In the genomic region with DNA sequence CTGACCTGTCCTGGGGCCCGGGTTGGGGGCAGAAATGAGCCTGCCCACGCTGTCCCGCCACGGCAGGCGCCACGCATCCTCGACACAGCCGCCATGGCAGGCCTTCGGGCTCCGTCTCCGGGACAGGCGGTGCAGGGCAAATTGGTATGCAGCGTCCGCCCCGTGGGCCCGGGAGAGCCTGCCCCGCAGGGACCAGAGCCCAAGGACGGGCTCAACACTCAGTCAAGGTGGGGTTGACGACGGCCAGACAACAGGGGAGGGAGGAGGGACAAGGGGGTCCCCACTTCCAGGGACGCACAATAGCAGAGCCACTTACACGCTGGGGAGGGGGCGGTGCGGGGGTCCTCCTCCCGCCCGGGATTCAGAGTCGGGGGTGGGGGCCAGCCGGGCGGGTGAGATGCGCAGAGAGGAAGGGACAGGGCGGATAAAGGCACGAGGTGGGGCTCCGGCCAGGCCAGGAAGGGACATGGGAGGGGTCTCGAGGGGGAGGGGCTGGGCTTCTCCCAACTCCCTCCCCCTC, we compare ENCODE assay signal across 1 cellular context.
TF ChIP-seq lines count a peak whose summit lies in the region.

No MANE protein-coding gene starts in this region.

TF ChIP-seq in K562, 482 proteins besides CTCF, POLR2A, EP300 and RAD21:
- no peak for TF ChIP-seq TARDBP (IDR thresholded peaks at IDR 0.05)
- TF ChIP-seq ZZZ3 (IDR thresholded peaks at IDR 0.05), result no peak
- TF ChIP-seq RFX7 (CRISPR knock-in tag; IDR thresholded peaks at IDR 0.05), result no peak
- no peak for TF ChIP-seq MXI1 (IDR thresholded peaks at IDR 0.05; ENCODE audit: low read depth, low read length)
- TF ChIP-seq ZNF224 (CRISPR knock-in tag; IDR thresholded peaks at IDR 0.05), result no peak
- TF ChIP-seq ZNF76 (CRISPR knock-in tag; IDR thresholded peaks at IDR 0.05; ENCODE audit: borderline replicate concordance), result no peak
- no peak for TF ChIP-seq HNRNPK (IDR thresholded peaks at IDR 0.05; ENCODE audit: low read depth, low read length, poor library complexity, severe bottlenecking)
- TF ChIP-seq, protein P1, sequence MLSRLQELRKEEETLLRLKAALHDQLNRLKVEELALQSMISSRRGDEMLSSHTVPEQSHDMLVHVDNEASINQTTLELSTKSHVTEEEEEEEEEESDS (CRISPR knock-in tag; IDR thresholded peaks at IDR 0.05), result no peak
- TF ChIP-seq, protein P2, sequence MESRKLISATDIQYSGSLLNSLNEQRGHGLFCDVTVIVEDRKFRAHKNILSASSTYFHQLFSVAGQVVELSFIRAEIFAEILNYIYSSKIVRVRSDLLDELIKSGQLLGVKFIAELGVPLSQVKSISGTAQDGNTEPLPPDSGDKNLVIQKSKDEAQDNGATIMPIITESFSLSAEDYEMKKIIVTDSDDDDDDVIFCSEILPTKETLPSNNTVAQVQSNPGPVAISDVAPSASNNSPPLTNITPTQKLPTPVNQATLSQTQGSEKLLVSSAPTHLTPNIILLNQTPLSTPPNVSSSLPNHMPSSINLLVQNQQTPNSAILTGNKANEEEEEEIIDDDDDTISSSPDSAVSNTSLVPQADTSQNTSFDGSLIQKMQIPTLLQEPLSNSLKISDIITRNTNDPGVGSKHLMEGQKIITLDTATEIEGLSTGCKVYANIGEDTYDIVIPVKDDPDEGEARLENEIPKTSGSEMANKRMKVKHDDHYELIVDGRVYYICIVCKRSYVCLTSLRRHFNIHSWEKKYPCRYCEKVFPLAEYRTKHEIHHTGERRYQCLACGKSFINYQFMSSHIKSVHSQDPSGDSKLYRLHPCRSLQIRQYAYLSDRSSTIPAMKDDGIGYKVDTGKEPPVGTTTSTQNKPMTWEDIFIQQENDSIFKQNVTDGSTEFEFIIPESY (CRISPR knock-in tag; IDR thresholded peaks at IDR 0.05), result 0 out of 2 replicates have a peak, but pooled peaks have one; percentile 44
- no peak for TF ChIP-seq SRSF9 (IDR thresholded peaks at IDR 0.05; ENCODE audit: borderline replicate concordance, low read depth, low read length)
- TF ChIP-seq NFXL1 (CRISPR knock-in tag; IDR thresholded peaks at IDR 0.05), result no peak
- TF ChIP-seq, protein P3, sequence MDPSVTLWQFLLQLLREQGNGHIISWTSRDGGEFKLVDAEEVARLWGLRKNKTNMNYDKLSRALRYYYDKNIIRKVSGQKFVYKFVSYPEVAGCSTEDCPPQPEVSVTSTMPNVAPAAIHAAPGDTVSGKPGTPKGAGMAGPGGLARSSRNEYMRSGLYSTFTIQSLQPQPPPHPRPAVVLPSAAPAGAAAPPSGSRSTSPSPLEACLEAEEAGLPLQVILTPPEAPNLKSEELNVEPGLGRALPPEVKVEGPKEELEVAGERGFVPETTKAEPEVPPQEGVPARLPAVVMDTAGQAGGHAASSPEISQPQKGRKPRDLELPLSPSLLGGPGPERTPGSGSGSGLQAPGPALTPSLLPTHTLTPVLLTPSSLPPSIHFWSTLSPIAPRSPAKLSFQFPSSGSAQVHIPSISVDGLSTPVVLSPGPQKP (CRISPR knock-in tag; IDR thresholded peaks at IDR 0.05), result no peak
- TF ChIP-seq HNRNPL (IDR thresholded peaks at IDR 0.05; ENCODE audit: low read depth, low read length), result 0 out of 2 replicates have a peak, but pooled peaks have one; percentile 48
- TF ChIP-seq RBM22 (IDR thresholded peaks at IDR 0.05; ENCODE audit: low read depth, low read length, poor library complexity, severe bottlenecking), result no peak
